In the genomic region with DNA sequence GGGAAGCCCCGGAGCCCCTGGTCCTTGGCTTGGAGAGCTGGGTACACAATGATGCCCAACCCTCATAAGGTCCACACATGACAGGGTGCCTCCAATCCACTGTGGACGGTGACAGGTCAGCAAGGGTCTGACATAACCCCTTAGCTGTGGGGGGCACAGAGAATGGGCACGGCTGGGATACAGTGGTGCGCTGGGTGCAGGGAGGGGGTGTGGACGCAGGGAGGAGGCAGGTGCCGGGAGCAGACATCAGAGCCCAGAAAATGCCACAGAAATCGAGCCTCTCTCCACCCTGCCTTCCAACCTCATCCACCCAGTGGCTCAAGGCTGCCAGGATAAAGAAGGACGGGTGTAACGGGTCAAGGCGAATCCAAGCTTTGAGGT, we compare ENCODE assay signal across 1 cellular context.
TF ChIP-seq lines count a peak whose summit lies in the region.

No MANE protein-coding gene starts in this region.

TF ChIP-seq in H1, 55 proteins besides CTCF, POLR2A, EP300 and RAD21:
- no peak for TF ChIP-seq HDAC2 (IDR thresholded peaks at IDR 0.05; ENCODE audit: borderline replicate concordance in 1 of 2, low read depth in 2 of 2, low read length in 2 of 2)
